ENCODE assay signal across 19 cellular contexts in the genomic region with DNA sequence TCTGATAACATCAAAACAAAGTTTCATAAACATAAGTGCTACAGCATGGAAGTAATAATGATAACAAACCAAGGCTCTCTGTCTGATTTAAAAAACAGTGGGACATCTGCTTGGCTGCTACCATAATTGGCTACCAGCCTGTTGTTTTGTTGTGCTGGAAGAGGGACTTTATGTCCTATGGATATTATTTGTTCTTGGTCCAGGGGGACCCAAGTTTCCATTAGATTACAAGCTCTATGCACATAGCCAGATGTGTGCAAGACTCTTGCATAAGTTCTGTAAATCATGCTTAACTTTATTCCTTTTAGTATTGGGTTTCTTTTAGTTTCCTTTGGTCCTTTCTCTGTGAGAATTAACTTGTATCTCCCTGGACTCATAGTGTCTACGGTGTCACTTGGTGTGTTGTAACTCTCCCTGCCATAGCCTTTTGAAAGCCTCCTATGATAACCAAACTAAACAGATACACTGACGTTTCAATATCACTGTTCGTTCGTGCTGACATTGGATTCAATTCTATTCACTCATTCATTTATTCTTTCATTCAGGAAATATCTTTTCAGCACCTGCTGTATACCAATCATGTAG. TPM values are rescaled to one million over a fixed set of nuclear protein-coding genes. Genes with fewer than 3 reads are reported as not detected.
DNase-seq lines count a peak whose midpoint lies in the region; ATAC-seq, FAIRE-seq and TF ChIP-seq lines count a peak whose summit lies in the region.
"Had no signal": no experiment of that assay in that cellular context is flagged by ENCODE, and none has a peak within 500 bp of the region (broad histone marks: within the 10 kb centered on the region; RNA-seq: fewer than 3 reads in every experiment).

No MANE protein-coding gene starts in this region.

- no peaks in the 10 kb centered on the region for H3K79me2 ChIP-seq in mesendoderm (ENCODE audit: control insufficient read depth, insufficient read depth, low read length)

- no peak for TF ChIP-seq POLR2A in H54 (IDR thresholded peaks at IDR 0.05; ENCODE audit: low read depth, low read length)

- H3K36me3 Mint-ChIP-seq in effector memory CD8-positive, alpha-beta T cell (ENCODE audit: insufficient read depth) = no peaks in the 10 kb centered on the region

- no CpG with 5 or more reads among the region's 4 CpGs for WGBS in mesendoderm (ENCODE audit: extremely low coverage, insufficient coverage, low lambda C conversion rate)

- H4K5ac ChIP-seq in mesendoderm (ENCODE audit: low read length) = no peak overlapping the region

- H3K4me3 ChIP-seq in skeletal muscle cell (ENCODE audit: low read depth, low read length) (no peak overlapping the region), mesendoderm (ENCODE audit: low read length) (no peak overlapping the region)

- no peak overlapping the region for H2AK5ac ChIP-seq in mesendoderm (ENCODE audit: low read length)

- H3K27ac ChIP-seq in mesendoderm (ENCODE audit: low read depth, low read length) = no peak overlapping the region
- H3K27ac ChIP-seq: C4-2B, HL-60 had no signal

- no peak overlapping the region for H3K9ac ChIP-seq in mesendoderm (ENCODE audit: low read length)

- no peaks in the 10 kb centered on the region for H3K36me3 ChIP-seq in mesendoderm (ENCODE audit: control insufficient read depth, insufficient read depth, low read length)

- peaks cover 4 to 25% of the 10 kb centered on the region in 2 donors for H3K9me3 Mint-ChIP-seq in effector memory CD8-positive, alpha-beta T cell
- H3K9me3 Mint-ChIP-seq: IgD-negative memory B cell had no signal

- H3K27me3 ChIP-seq in mesendoderm (ENCODE audit: insufficient read depth, low read length, poor library complexity) = no peaks in the 10 kb centered on the region

- H3K79me1 ChIP-seq in mesendoderm (ENCODE audit: low read length) = no peaks in the 10 kb centered on the region

- ATAC-seq in left cardiac atrium = peak; percentile 20 to 54
- no peak for ATAC-seq in effector memory CD8-positive, alpha-beta T cell (replicated peaks)

- H4K8ac ChIP-seq in mesendoderm (ENCODE audit: low read depth, low read length) = no peak overlapping the region

- H2BK15ac ChIP-seq in mesendoderm (replicated peaks; ENCODE audit: low read depth) = no peak overlapping the region

- no peaks in the 10 kb centered on the region for H3K4me1 Mint-ChIP-seq in effector memory CD8-positive, alpha-beta T cell (ENCODE audit: low read depth in 2 of 2)
- H3K4me1 Mint-ChIP-seq: IgD-negative memory B cell had no signal

- H3K23ac ChIP-seq in mesendoderm (ENCODE audit: low read length) = no peak overlapping the region

- H3K4ac ChIP-seq in mesendoderm (ENCODE audit: low read depth, low read length) = no peak overlapping the region

- no peak overlapping the region for H3K18ac ChIP-seq in mesendoderm (ENCODE audit: low read length)

- DNase-seq in H54 (ENCODE audit: insufficient read length, low spot score) (no peak), left cardiac atrium (no peak), skeletal muscle cell (ENCODE audit: low read depth) (peak; percentile 31), dermis blood vessel endothelial cell (no peak), mesendoderm (no peak)
- DNase-seq in effector memory CD8-positive, alpha-beta T cell = no peak
- no peak for DNase-seq in activated CD4-positive, alpha-beta T cell treated with anti-CD3 and anti-CD28 coated beads for 4 hours
- DNase-seq: COR-L47, HCEC 1CT, Kasumi-1, NCI-H1105 treated with DMSO at 0.1 percent for 48 hours, NCI-H1694 treated with DMSO at 0.1 percent for 48 hours, NCI-H69, SIG-M5 had no signal

- no peaks in the 10 kb centered on the region for H3K27me3 Mint-ChIP-seq in effector memory CD8-positive, alpha-beta T cell
- H3K27me3 Mint-ChIP-seq: IgD-negative memory B cell had no signal

- H3K56ac ChIP-seq in mesendoderm (ENCODE audit: low read length) = no peak overlapping the region

- FAIRE-seq in H54 (lab: Jason Lieb, UNC) (peak; percentile 55), endometrium (lab: Jason Lieb, UNC) (peak; percentile 74)
- FAIRE-seq: HTR-8/SVneo had no signal

- intact Hi-C loops in left cardiac atrium (cut with DNase I) = no loop called here

- H2BK120ac ChIP-seq in mesendoderm (ENCODE audit: low read depth, low read length) = no peak overlapping the region

- no peak overlapping the region for H3K27ac Mint-ChIP-seq in effector memory CD8-positive, alpha-beta T cell
- H3K27ac Mint-ChIP-seq: IgD-negative memory B cell had no signal

- no peak overlapping the region for H3K4me2 ChIP-seq in mesendoderm (ENCODE audit: low read length)

- H3K4me1 ChIP-seq in mesendoderm (ENCODE audit: control insufficient read depth, low read depth, low read length) = no peaks in the 10 kb centered on the region

- H3K4me3 Mint-ChIP-seq in effector memory CD8-positive, alpha-beta T cell = no peak overlapping the region
- H3K4me3 Mint-ChIP-seq: IgD-negative memory B cell had no signal

- H2BK5ac ChIP-seq in mesendoderm (ENCODE audit: low read length) = no peak overlapping the region

RNA-seq across cellular contexts. Expression of a gene that starts 41.4 kb away (rescaled TPM):
- total RNA-seq in left cardiac atrium (100 to 1,000 TPM; 760 to 831 TPM), dermis blood vessel endothelial cell (151 and 171 TPM in 2 replicates)
- 0.20 TPM for polyA plus RNA-seq in mesendoderm (2013, experiment 1 of 2)
- polyA plus RNA-seq in mesendoderm (2013, experiment 2 of 2) = 0.20 TPM
